In the genomic region with DNA sequence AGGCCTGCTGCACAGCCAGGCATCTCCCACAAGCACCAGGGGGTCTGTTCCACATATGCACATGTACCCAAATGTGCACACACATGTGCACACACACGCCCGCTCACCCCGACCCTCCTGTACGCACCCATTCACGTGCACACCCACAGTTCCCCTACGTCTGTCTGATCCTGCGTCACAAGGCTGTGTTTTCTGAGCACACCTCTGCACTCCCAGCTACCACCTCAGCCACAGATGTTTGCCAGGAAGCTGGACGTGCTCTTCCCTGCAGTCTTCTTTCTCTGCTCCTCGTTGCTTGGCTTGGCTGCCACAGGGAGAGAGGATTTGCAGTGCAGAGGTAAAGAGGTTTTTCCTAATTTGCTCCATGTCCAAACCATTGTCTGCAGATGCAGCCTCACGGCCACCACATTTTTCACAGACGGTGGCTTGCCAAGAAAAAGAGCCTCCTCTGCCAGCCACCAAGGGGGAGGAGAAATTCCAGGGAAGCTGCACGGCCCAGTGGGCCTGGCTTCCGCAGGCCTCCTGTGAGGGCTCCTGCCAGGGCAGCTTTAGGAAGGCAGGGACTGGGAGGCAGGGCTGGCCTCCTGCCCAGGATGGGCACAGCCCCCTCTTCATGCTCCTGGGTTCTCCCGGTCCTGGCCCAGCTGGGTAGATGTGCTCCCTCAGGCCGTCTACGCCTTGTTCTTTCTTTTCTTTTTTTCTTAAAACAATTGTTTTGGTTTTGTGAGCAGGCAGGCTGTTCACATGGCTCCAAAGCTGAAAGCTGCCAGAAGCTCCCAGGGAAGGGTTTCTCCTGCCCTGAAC, we compare ENCODE assay signal across 9 cellular contexts. TPM values are rescaled to one million over a fixed set of nuclear protein-coding genes. Genes with fewer than 3 reads are reported as not detected.
DNase-seq lines count a peak whose midpoint lies in the region; ATAC-seq and TF ChIP-seq lines count a peak whose summit lies in the region.
"Had no signal": no experiment of that assay in that cellular context is flagged by ENCODE, and none has a peak within 500 bp of the region (broad histone marks: within the 10 kb centered on the region; RNA-seq: fewer than 3 reads in every experiment).

No MANE protein-coding gene starts in this region.

- no peak overlapping the region for H3K4me3 Mint-ChIP-seq in progenitor cell of endocrine pancreas (ENCODE audit: low read depth)
- H3K4me3 Mint-ChIP-seq: memory B cell had no signal

- H3K9me3 Mint-ChIP-seq in progenitor cell of endocrine pancreas (ENCODE audit: low read depth), result peaks cover 14% of the 10 kb centered on the region

- ATAC-seq in Right ventricle myocardium inferior, result peak; percentile 96

- intact Hi-C loops in Right ventricle myocardium inferior (cut with DNase I), result loop anchor here (2.0 to 5.0 kb wide), 2 partner anchors 94 to 147 kb away; no protein-coding TSS in a partner anchor

- H3K27ac ChIP-seq in VCaP, result peak overlapping the region; percentile 79

- peaks cover 4% of the 10 kb centered on the region for H3K36me3 Mint-ChIP-seq in progenitor cell of endocrine pancreas (ENCODE audit: insufficient read depth)

- POLR2A ChIA-PET in HEK293T (lab: Yijun Ruan, JAX), result no interaction called here

- peak; percentile 1 for DNase-seq in DMS 273 treated with DMSO at 0.1 percent for 48 hours (lab: John Stamatoyannopoulos, UW)
- DNase-seq in Right ventricle myocardium inferior (ENCODE audit: missing footprints), result peak; percentile 86
- no peak for DNase-seq in progenitor cell of endocrine pancreas (ENCODE audit: low spot score, unreplicated experiment)
- no peak for DNase-seq in D341Med (ENCODE audit: low spot score)
- no peak for DNase-seq in 8988T
- DNase-seq in HEK293T (ENCODE audit: extremely low spot score), result no peak
- DNase-seq in activated CD8-positive, alpha-beta memory T cell treated with anti-CD3 and anti-CD28 coated beads, Interleukin-2, amount 50 U/mL, for 4 hours, result no peak

- no peak for TF ChIP-seq CTCF in VCaP (conservative IDR thresholded peaks at IDR 0.05)
- TF ChIP-seq CTCF in progenitor cell of endocrine pancreas (IDR thresholded peaks at IDR 0.05; ENCODE audit: unreplicated experiment), result no peak

- CTCF ChIA-PET in HEK293T (lab: Yijun Ruan, JAX), result no interaction called here

- H3K27me3 Mint-ChIP-seq in progenitor cell of endocrine pancreas, result peaks cover 4% of the 10 kb centered on the region
- H3K27me3 Mint-ChIP-seq: memory B cell had no signal

- H3K27ac Mint-ChIP-seq in progenitor cell of endocrine pancreas, result peak overlapping the region; percentile 78
- H3K27ac Mint-ChIP-seq: memory B cell had no signal

- no peaks in the 10 kb centered on the region for H3K4me1 Mint-ChIP-seq in progenitor cell of endocrine pancreas (ENCODE audit: low read depth)
- H3K4me1 Mint-ChIP-seq: memory B cell had no signal

TF ChIP-seq in HEK293T, 16 proteins besides CTCF, POLR2A, EP300 and RAD21:
- TF ChIP-seq, protein P1, sequence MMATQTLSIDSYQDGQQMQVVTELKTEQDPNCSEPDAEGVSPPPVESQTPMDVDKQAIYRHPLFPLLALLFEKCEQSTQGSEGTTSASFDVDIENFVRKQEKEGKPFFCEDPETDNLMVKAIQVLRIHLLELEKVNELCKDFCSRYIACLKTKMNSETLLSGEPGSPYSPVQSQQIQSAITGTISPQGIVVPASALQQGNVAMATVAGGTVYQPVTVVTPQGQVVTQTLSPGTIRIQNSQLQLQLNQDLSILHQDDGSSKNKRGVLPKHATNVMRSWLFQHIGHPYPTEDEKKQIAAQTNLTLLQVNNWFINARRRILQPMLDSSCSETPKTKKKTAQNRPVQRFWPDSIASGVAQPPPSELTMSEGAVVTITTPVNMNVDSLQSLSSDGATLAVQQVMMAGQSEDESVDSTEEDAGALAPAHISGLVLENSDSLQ (IDR thresholded peaks at IDR 0.05), result no peak
- TF ChIP-seq TARDBP (IDR thresholded peaks at IDR 0.05) (no peak), FOXA1 (IDR thresholded peaks at IDR 0.05) (no peak), SUZ12 (IDR thresholded peaks at IDR 0.05) (no peak), HDGF (IDR thresholded peaks at IDR 0.05; ENCODE audit: borderline replicate concordance) (no peak), FOXK2 (IDR thresholded peaks at IDR 0.05) (no peak), L3MBTL2 (conservative IDR thresholded peaks at IDR 0.05) (no peak), ELF4 (IDR thresholded peaks at IDR 0.05) (no peak), ZNF384 (IDR thresholded peaks at IDR 0.05) (no peak), CTBP1 (IDR thresholded peaks at IDR 0.05; ENCODE audit: borderline replicate concordance) (no peak), SP1 (IDR thresholded peaks at IDR 0.05) (no peak), NFRKB (IDR thresholded peaks at IDR 0.05) (no peak), FOXM1 (IDR thresholded peaks at IDR 0.05; ENCODE audit: borderline replicate concordance) (no peak), BHLHE40 (IDR thresholded peaks at IDR 0.05; ENCODE audit: borderline replicate concordance) (no peak), LEF1 (IDR thresholded peaks at IDR 0.05; ENCODE audit: borderline replicate concordance) (no peak), ARNT (IDR thresholded peaks at IDR 0.05) (no peak)

RNA-seq across cellular contexts. Expression of a gene that starts 29.2 kb away (rescaled TPM):
- 34.9 TPM for total RNA-seq in Right ventricle myocardium inferior
- 74.5 and 81.2 TPM in 2 replicates for total RNA-seq in progenitor cell of endocrine pancreas

Comparison
In these comparisons a context has a peak if more than half of its experiments do, and no peak if none do; other contexts are left out.
1. DNase-seq: peak in DMS 273 treated with DMSO at 0.1 percent for 48 hours (single experiment) and Right ventricle myocardium inferior (single experiment); none in progenitor cell of endocrine pancreas (single experiment), D341Med (single experiment), 8988T (single experiment), HEK293T (single experiment) and activated CD8-positive, alpha-beta memory T cell treated with anti-CD3 and anti-CD28 coated beads, Interleukin-2, amount 50 U/mL, for 4 hours (single experiment).